26 cellular contexts compared by ENCODE assay signal in the genomic region with DNA sequence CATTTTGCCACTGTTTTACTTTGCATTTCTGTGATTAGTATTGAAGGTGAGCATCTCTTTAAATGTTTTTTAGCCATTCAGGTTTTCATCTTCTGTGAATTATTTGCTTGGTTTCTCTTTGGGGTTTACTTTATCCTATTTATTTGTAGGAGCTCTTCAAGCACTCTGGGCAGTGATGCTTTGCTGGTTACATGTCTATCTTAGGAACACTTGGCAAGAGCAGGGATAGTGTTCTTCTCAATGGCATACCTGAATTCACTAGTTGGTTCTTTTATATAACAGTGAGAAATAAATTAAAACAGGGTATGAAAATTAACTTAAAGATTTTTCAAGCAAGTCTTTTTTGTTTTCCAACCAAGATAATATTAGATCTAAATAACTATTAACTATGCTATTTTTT.
"Had no signal": no experiment of that assay in that cellular context is flagged by ENCODE, and none has a peak within 500 bp of the region (broad histone marks: within the 10 kb centered on the region; RNA-seq: fewer than 3 reads in every experiment).

No MANE protein-coding gene starts in this region.

- H3K4me3 Mint-ChIP-seq: dendritic cell treated with granulocyte-macrophage colony-stimulating factor and Interleukin-4, amounts not matched to agents 40 ng/mL and 50 ng/mL, for 4 days; effector memory CD8-positive, alpha-beta T cell; endodermal cell; mesothelial cell of epicardium; naive B cell; naive thymus-derived CD8-positive, alpha-beta T cell had no signal

- H3K27ac Mint-ChIP-seq: dendritic cell treated with granulocyte-macrophage colony-stimulating factor and Interleukin-4, amounts not matched to agents 40 ng/mL and 50 ng/mL, for 4 days; endodermal cell; mesothelial cell of epicardium; naive B cell had no signal

- H3K4me1 ChIP-seq: colonic mucosa had no signal

- DNase-seq: colonic mucosa; cortex of kidney; effector CD8-positive, alpha-beta T cell; effector memory CD8-positive, alpha-beta T cell; endodermal cell; erythroblast; esophagus squamous epithelium; foreskin fibroblast; foreskin melanocyte; gastrocnemius medialis; glutamatergic neuron; head of caudate nucleus; heart right ventricle; hippocampal formation; left colon; left ventricle myocardium inferior; lower lobe of right lung; mesenchymal stem cell; mucosa of descending colon; naive B cell; naive thymus-derived CD8-positive, alpha-beta T cell had no signal

- H3K9me3 Mint-ChIP-seq: dendritic cell treated with granulocyte-macrophage colony-stimulating factor and Interleukin-4, amounts not matched to agents 40 ng/mL and 50 ng/mL, for 4 days; endodermal cell; mesothelial cell of epicardium; naive B cell had no signal

- ATAC-seq: effector memory CD8-positive, alpha-beta T cell; esophagus mucosa; gastrocnemius medialis; left colon; left lobe of liver; lower lobe of right lung; mucosa of descending colon; naive thymus-derived CD8-positive, alpha-beta T cell had no signal

- H3K36me3 Mint-ChIP-seq: mesothelial cell of epicardium; naive thymus-derived CD8-positive, alpha-beta T cell had no signal

- H3K27me3 ChIP-seq: colonic mucosa, heart right ventricle had no signal

- H3K4me3 ChIP-seq: colonic mucosa, esophagus squamous epithelium, gastrocnemius medialis, heart right ventricle, left ventricle myocardium inferior, lower lobe of right lung, mucosa of descending colon had no signal

- H3K27ac ChIP-seq: colonic mucosa, epithelial cell of prostate, esophagus squamous epithelium, gastrocnemius medialis, heart right ventricle, left ventricle myocardium inferior, lower lobe of right lung had no signal

- H3K9me3 ChIP-seq: colonic mucosa, esophagus squamous epithelium, gastrocnemius medialis, heart right ventricle, left ventricle myocardium inferior, lower lobe of right lung, mucosa of descending colon had no signal

- H3K36me3 ChIP-seq: colonic mucosa, esophagus squamous epithelium, gastrocnemius medialis, heart right ventricle, left ventricle myocardium inferior, lower lobe of right lung had no signal
